ENCODE assay signal across 11 cellular contexts in the genomic region with DNA sequence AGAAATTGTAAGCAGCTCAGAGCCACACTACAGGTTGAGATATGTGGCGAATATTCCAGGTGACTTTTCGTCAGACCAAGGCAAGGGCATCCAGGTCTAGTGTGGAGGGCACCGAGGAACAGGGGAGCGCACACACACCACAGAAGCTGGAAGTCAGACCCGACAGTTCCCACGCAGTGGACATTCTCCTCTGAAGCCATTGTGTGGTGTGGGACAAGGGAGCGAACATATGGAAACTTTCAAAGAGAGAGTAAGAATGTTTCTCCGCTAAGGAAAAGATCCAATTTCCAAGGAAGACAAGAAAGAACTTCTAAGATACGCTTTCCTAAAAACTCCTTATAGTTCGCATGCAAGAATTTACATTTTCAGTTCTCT.
A peak's percentile ranks its signal among the peaks of the same experiment; 100 is the strongest.
DNase-seq lines count a peak whose midpoint lies in the region; ATAC-seq, FAIRE-seq and TF ChIP-seq lines count a peak whose summit lies in the region.
"Had no signal": no experiment of that assay in that cellular context is flagged by ENCODE, and none has a peak within 500 bp of the region (broad histone marks: within the 10 kb centered on the region; RNA-seq: fewer than 3 reads in every experiment).

No MANE protein-coding gene starts in this region.

- DNase-seq in A673 (ENCODE audit: low spot score), result no peak
- DNase-seq in astrocyte (ENCODE audit: low read depth), result no peak
- no peak for DNase-seq in left ventricle myocardium superior
- peak; percentile 64 for DNase-seq in retina
- DNase-seq in hippocampal formation (lab: John Stamatoyannopoulos, UW), result no peak
- no peak for DNase-seq in activated T-cell treated with anti-CD3 and anti-CD28 coated beads, Interleukin-2, amount 50 U/mL, for 72 hours
- no peak for DNase-seq in kidney glomerular epithelial cell (lab: John Stamatoyannopoulos, UW)
- no peak for DNase-seq in stimulated activated CD4-positive, alpha-beta T cell treated with anti-CD3 and anti-CD28 coated beads, Interleukin-15, amount 100 ng/mL, for 24 hours
- DNase-seq: activated naive CD8-positive, alpha-beta T cell treated with anti-CD3 and anti-CD28 coated beads, Interleukin-2, amount 10 ng/mL, durations not matched to agents 7 days and 5 days had no signal

- no peak for FAIRE-seq in astrocyte (lab: Jason Lieb, UNC)

- intact Hi-C loops in A673 (cut with micrococcal nuclease; ENCODE audit: unreplicated experiment) (no loop called here), left ventricle myocardium superior (cut with micrococcal nuclease) (no loop called here)

- peak; percentile 19 for ATAC-seq in left ventricle myocardium superior
- ATAC-seq in activated T-cell treated with anti-CD3 and anti-CD28 coated beads, Interleukin-2, amount 50 U/mL, for 72 hours (replicated peaks in 1 of 2), result no peak

- CTCF ChIA-PET in A673 (lab: Charles Lee), result no interaction called here

- H3K4me1 ChIP-seq in A673 (ENCODE audit: insufficient read depth, low read length, poor library complexity, severe bottlenecking) (peaks cover 51% of the 10 kb centered on the region), astrocyte (ENCODE audit: insufficient read depth, low read length) (peaks cover 58% of the 10 kb centered on the region)

- H3K9ac ChIP-seq in astrocyte (ENCODE audit: low read length), result peak overlapping the region; percentile 90
- H3K9ac ChIP-seq: KMS-11 had no signal

- H3K4me3 ChIP-seq in A673 (ENCODE audit: low read depth, low read length, poor library complexity, severe bottlenecking), result peak overlapping the region; percentile 43
- H3K4me3 ChIP-seq in astrocyte (ENCODE audit: insufficient read depth, low read depth, low read length), result peak overlapping the region; percentile 80
- H3K4me3 ChIP-seq: mucosa of descending colon had no signal

- peaks cover 20% of the 10 kb centered on the region for H3K36me3 Mint-ChIP-seq in astrocyte (ENCODE audit: low read depth, unreplicated experiment)
- peaks cover 2 to 6% of the 10 kb centered on the region in 2 donors for H3K36me3 Mint-ChIP-seq in activated T-cell treated with anti-CD3 and anti-CD28 coated beads, Interleukin-2, amount 50 U/mL, for 72 hours (ENCODE audit: insufficient read depth in 2 of 2)

- no peaks in the 10 kb centered on the region for H3K9me3 ChIP-seq in A673 (ENCODE audit: low read depth, low read length, poor library complexity, severe bottlenecking)
- no peaks in the 10 kb centered on the region for H3K9me3 ChIP-seq in astrocyte (ENCODE audit: insufficient read depth, low read depth, low read length)
- H3K9me3 ChIP-seq: mucosa of descending colon had no signal

- no TSS peak for BruUV-seq in A673 (replicated peaks; lab: Mats Ljungman, UMichigan)

- H3K36me3 ChIP-seq in A673 (ENCODE audit: insufficient read depth, low read length, poor library complexity, severe bottlenecking) (no peaks in the 10 kb centered on the region), astrocyte (ENCODE audit: insufficient read depth, low read length) (peaks cover 20% of the 10 kb centered on the region)

- no peak overlapping the region for H2AFZ ChIP-seq in astrocyte (ENCODE audit: low read depth, low read length)

- H3K9me3 Mint-ChIP-seq in astrocyte (ENCODE audit: unreplicated experiment), result no peaks in the 10 kb centered on the region
- peaks cover 2 to 3% of the 10 kb centered on the region in 2 donors for H3K9me3 Mint-ChIP-seq in activated T-cell treated with anti-CD3 and anti-CD28 coated beads, Interleukin-2, amount 50 U/mL, for 72 hours

- no peak overlapping the region for H3K27ac Mint-ChIP-seq in astrocyte (ENCODE audit: unreplicated experiment)
- no peak overlapping the region for H3K27ac Mint-ChIP-seq in activated T-cell treated with anti-CD3 and anti-CD28 coated beads, Interleukin-2, amount 50 U/mL, for 72 hours
- H3K27ac Mint-ChIP-seq: activated naive CD8-positive, alpha-beta T cell treated with anti-CD3 and anti-CD28 coated beads, Interleukin-2, amount 10 ng/mL, durations not matched to agents 7 days and 5 days had no signal

- no peaks in the 10 kb centered on the region for H3K27me3 Mint-ChIP-seq in astrocyte (ENCODE audit: low read depth, unreplicated experiment)
- peaks cover 9% of the 10 kb centered on the region for H3K27me3 Mint-ChIP-seq in activated T-cell treated with anti-CD3 and anti-CD28 coated beads, Interleukin-2, amount 50 U/mL, for 72 hours (ENCODE audit: low read depth)
- H3K27me3 Mint-ChIP-seq: activated naive CD8-positive, alpha-beta T cell treated with anti-CD3 and anti-CD28 coated beads, Interleukin-2, amount 10 ng/mL, durations not matched to agents 7 days and 5 days had no signal

- peaks cover 49% of the 10 kb centered on the region for H3K4me1 Mint-ChIP-seq in astrocyte (ENCODE audit: low read depth, unreplicated experiment)
- peaks cover 31% of the 10 kb centered on the region for H3K4me1 Mint-ChIP-seq in activated T-cell treated with anti-CD3 and anti-CD28 coated beads, Interleukin-2, amount 50 U/mL, for 72 hours (ENCODE audit: low read depth)

- H3K79me2 ChIP-seq in astrocyte (ENCODE audit: insufficient read depth, low read length), result peaks cover 85% of the 10 kb centered on the region

- peaks cover 59% of the 10 kb centered on the region for H4K20me1 ChIP-seq in astrocyte (ENCODE audit: insufficient read depth, low read length)

- no peaks in the 10 kb centered on the region for H3K27me3 ChIP-seq in A673 (replicated peaks; ENCODE audit: insufficient read depth, low read depth, low read length, poor library complexity)
- no peaks in the 10 kb centered on the region for H3K27me3 ChIP-seq in astrocyte (ENCODE audit: insufficient read depth, low read length)

- H3K27ac ChIP-seq in A673 (ENCODE audit: low read depth, low read length, poor library complexity, severe bottlenecking), result peak overlapping the region; percentile 16
- peak overlapping the region; percentile 97 for H3K27ac ChIP-seq in astrocyte (ENCODE audit: low read depth, low read length)
- H3K27ac ChIP-seq: KMS-11 had no signal

- H3K4me3 Mint-ChIP-seq in astrocyte (ENCODE audit: unreplicated experiment), result no peak overlapping the region
- no peak overlapping the region for H3K4me3 Mint-ChIP-seq in activated T-cell treated with anti-CD3 and anti-CD28 coated beads, Interleukin-2, amount 50 U/mL, for 72 hours
- H3K4me3 Mint-ChIP-seq: activated naive CD8-positive, alpha-beta T cell treated with anti-CD3 and anti-CD28 coated beads, Interleukin-2, amount 10 ng/mL, durations not matched to agents 7 days and 5 days had no signal

- no peak for TF ChIP-seq CTCF in A673 (conservative IDR thresholded peaks at IDR 0.05; ENCODE audit: low read depth, low read length)
- TF ChIP-seq CTCF in astrocyte (IDR thresholded peaks at IDR 0.05; ENCODE audit: insufficient read depth, low read depth, low read length), result no peak

- POLR2A ChIA-PET in A673 (lab: Charles Lee; ENCODE audit: low non-redundant PET), result no interaction called here

- H3K4me2 ChIP-seq in astrocyte (ENCODE audit: low read length), result peak overlapping the region; percentile 90
- H3K4me2 ChIP-seq: KMS-11 had no signal
